In genomic region chr12:72133497-72134055, GRCh38 we compare ENCODE assay signal across 1 cellular context.
TF ChIP-seq lines count a peak whose summit lies in the region.

No MANE protein-coding gene starts in this region.

TF ChIP-seq in H1, 55 proteins besides CTCF, POLR2A, EP300 and RAD21 (continued from another document):
- TF ChIP-seq CBX5 (IDR thresholded peaks at IDR 0.05; ENCODE audit: low read depth, low read length): no peak
- TF ChIP-seq CTBP2 (IDR thresholded peaks at IDR 0.05; ENCODE audit: borderline replicate concordance, insufficient read depth, insufficient read length, low read length): no peak
- no peak for TF ChIP-seq PHF8 (conservative IDR thresholded peaks at IDR 0.05; ENCODE audit: low read depth, low read length)
- TF ChIP-seq EZH2 (IDR thresholded peaks at IDR 0.05; ENCODE audit: low read depth, low read length, severe bottlenecking): no peak
- TF ChIP-seq RXRA (IDR thresholded peaks at IDR 0.05; ENCODE audit: insufficient read depth, low read depth, low read length): no peak
- TF ChIP-seq CEBPB (IDR thresholded peaks at IDR 0.05; ENCODE audit: low read depth, low read length): no peak
- TF ChIP-seq TAF1 (IDR thresholded peaks at IDR 0.05; ENCODE audit: low read depth, low read length): no peak
- TF ChIP-seq SIX5 (IDR thresholded peaks at IDR 0.05; ENCODE audit: low read depth, low read length): no peak
- TF ChIP-seq KDM4A (IDR thresholded peaks at IDR 0.05; ENCODE audit: low read depth, low read length, severe bottlenecking): no peak
- no peak for TF ChIP-seq SUZ12 (IDR thresholded peaks at IDR 0.05; ENCODE audit: low read length)
- no peak for TF ChIP-seq FOSL1 (IDR thresholded peaks at IDR 0.05; ENCODE audit: insufficient read depth, low read depth, low read length)
- TF ChIP-seq SIN3A (conservative IDR thresholded peaks at IDR 0.05 in 1 of 2, IDR thresholded peaks at IDR 0.05 in 1 of 2; ENCODE audit: low read depth in 1 of 2, low read length in 2 of 2): no peak
- TF ChIP-seq JUN (IDR thresholded peaks at IDR 0.05; ENCODE audit: low read depth, low read length): no peak
- no peak for TF ChIP-seq HDAC6 (IDR thresholded peaks at IDR 0.05; ENCODE audit: low read depth, low read length)
- TF ChIP-seq TBP (IDR thresholded peaks at IDR 0.05; ENCODE audit: low read depth, low read length): no peak
- no peak for TF ChIP-seq SIRT6 (IDR thresholded peaks at IDR 0.05; ENCODE audit: low read length)
